Comparison of ENCODE assay signal across 28 cellular contexts in genomic region chr1:100613817-100614559, GRCh38.
DNase-seq lines count a peak whose midpoint lies in the region; ATAC-seq and TF ChIP-seq lines count a peak whose summit lies in the region.
"Had no signal": no experiment of that assay in that cellular context is flagged by ENCODE, and none has a peak within 500 bp of the region (broad histone marks: within the 10 kb centered on the region; RNA-seq: fewer than 3 reads in every experiment).

No MANE protein-coding gene starts in this region.

- intact Hi-C loops in CD8-positive, alpha-beta T cell (cut with DNase I, micrococcal nuclease): no loop called here
- intact Hi-C loops in spleen (cut with DNase I; ENCODE audit: low total_unique reads): no loop called here

- ATAC-seq in CD8-positive, alpha-beta T cell: peak; percentile 65
- ATAC-seq in activated naive CD8-positive, alpha-beta T cell treated with anti-CD3 and anti-CD28 coated beads, Interleukin-2, amount 50 U/mL, for 24 hours: peak; percentile 67
- peak; percentile 79 to 94 for ATAC-seq in naive thymus-derived CD8-positive, alpha-beta T cell
- ATAC-seq: stimulated activated naive B cell treated with anti-CD40 and anti-IgM and Interleukin-4, amounts not matched to agents 10 μg/mL and 1 μg/mL and 100 μg/mL, for 72 hours had no signal

- no peak for TF ChIP-seq CTCF in CD8-positive, alpha-beta T cell (IDR thresholded peaks at IDR 0.05)
- TF ChIP-seq CTCF in spleen (IDR thresholded peaks at IDR 0.05 in 8 of 11, conservative IDR thresholded peaks at IDR 0.05 in 3 of 11): no peak

- POLR2A ChIA-PET in CD8-positive, alpha-beta T cell (lab: Charles Lee): interaction anchor here (0.8 kb wide), 1 partner anchor 280 kb away, joined by 3 read pairs; the partner anchor contains the start of gene EXTL2
- POLR2A ChIA-PET in naive thymus-derived CD8-positive, alpha-beta T cell (lab: Charles Lee): no interaction called here

- H3K4me1 Mint-ChIP-seq in CD8-positive, alpha-beta T cell (ENCODE audit: low read depth): peaks cover 18% of the 10 kb centered on the region
- peaks cover 12% of the 10 kb centered on the region for H3K4me1 Mint-ChIP-seq in activated naive CD8-positive, alpha-beta T cell treated with anti-CD3 and anti-CD28 coated beads, Interleukin-2, amount 50 U/mL, for 24 hours
- H3K4me1 Mint-ChIP-seq in naive thymus-derived CD8-positive, alpha-beta T cell: peaks cover 13 to 25% (median 16%) of the 10 kb centered on the region in 4 donors
- H3K4me1 Mint-ChIP-seq: activated B cell treated with CpG ODN at 0.5 μM for 24 hours; stimulated activated naive B cell treated with anti-CD40 and anti-IgM and Interleukin-4, amounts not matched to agents 10 μg/mL and 1 μg/mL and 100 μg/mL, for 72 hours had no signal

- TF ChIP-seq POLR2A in spleen (IDR thresholded peaks at IDR 0.05): no peak

- 64 to 86% (median 82%) methylated on average over 3 of the region's 3 CpGs for WGBS in spleen, 5 donors

- DNase-seq in CD8-positive, alpha-beta T cell: no peak
- no peak for DNase-seq in activated naive CD8-positive, alpha-beta T cell treated with anti-CD3 and anti-CD28 coated beads, Interleukin-2, amount 50 U/mL, for 24 hours
- DNase-seq in naive thymus-derived CD8-positive, alpha-beta T cell: peak in 3 of 10 donors; percentile 17 to 46 (median 37)
- no peak for DNase-seq in stimulated activated CD8-positive, alpha-beta memory T cell treated with anti-CD3 and anti-CD28 coated beads, Interleukin-4, amount 100 ng/mL, for 48 hours
- no peak for DNase-seq in stimulated activated CD4-positive, alpha-beta T cell treated with anti-CD3 and anti-CD28 coated beads, Interleukin-1b, Interleukin-23, amount 100 ng/mL, for 48 hours
- no peak for DNase-seq in spleen
- DNase-seq: activated B cell treated with CpG ODN at 0.5 μM for 24 hours; activated naive CD4-positive, alpha-beta T cell; activated T-cell treated with anti-CD3 and anti-CD28 coated beads, Interleukin-2, amount 50 U/mL, for 24 hours; aorta; C1 segment of cervical spinal cord; colonic mucosa; effector memory CD4-positive, alpha-beta T cell; erythroblast; H7; head of caudate nucleus; KBM-7; NCI-H1417; NCI-H2081; NCI-H226; NCI-H69; stimulated activated CD4-positive, alpha-beta T cell treated with anti-CD3 and anti-CD28 coated beads, Interleukin-12 subunit alpha, Interleukin-12 subunit beta, amount 100 ng/mL, for 4 hours; stimulated activated CD4-positive, alpha-beta T cell treated with anti-CD3 and anti-CD28 coated beads, Interleukin-4, amount 100 ng/mL, for 24 hours; stimulated activated naive B cell treated with anti-CD40 and anti-IgM and Interleukin-4, amounts not matched to agents 10 μg/mL and 1 μg/mL and 100 μg/mL, for 72 hours; SW 1271 had no signal

- H3K9me3 ChIP-seq in CD8-positive, alpha-beta T cell (ENCODE audit: low read length): no peaks in the 10 kb centered on the region
- no peaks in the 10 kb centered on the region for H3K9me3 ChIP-seq in KOPT-K1 (ENCODE audit: insufficient read depth, low read length, poor library complexity, severe bottlenecking)
- no peaks in the 10 kb centered on the region for H3K9me3 ChIP-seq in spleen
- H3K9me3 ChIP-seq: colonic mucosa, right atrium auricular region had no signal

- no peak overlapping the region for H3K4me3 ChIP-seq in CD8-positive, alpha-beta T cell (ENCODE audit: low read depth, low read length)
- H3K4me3 ChIP-seq in spleen: peak overlapping the region in 1 of 8 donors; percentile 15
- H3K4me3 ChIP-seq: colonic mucosa, lung, right atrium auricular region had no signal

- H3K27ac ChIP-seq in CD8-positive, alpha-beta T cell (ENCODE audit: low read depth, low read length): no peak overlapping the region
- H3K27ac ChIP-seq in KOPT-K1 (ENCODE audit: low read depth, low read length, poor library complexity, severe bottlenecking) (peak overlapping the region; percentile 65), spleen (peak overlapping the region in 1 of 8 donors; percentile 35)
- H3K27ac ChIP-seq: colonic mucosa, right atrium auricular region had no signal

- no peaks in the 10 kb centered on the region for H3K36me3 Mint-ChIP-seq in CD8-positive, alpha-beta T cell
- no peaks in the 10 kb centered on the region for H3K36me3 Mint-ChIP-seq in activated naive CD8-positive, alpha-beta T cell treated with anti-CD3 and anti-CD28 coated beads, Interleukin-2, amount 50 U/mL, for 24 hours (ENCODE audit: low read depth)
- no peaks in the 10 kb centered on the region for H3K36me3 Mint-ChIP-seq in naive thymus-derived CD8-positive, alpha-beta T cell
- H3K36me3 Mint-ChIP-seq: stimulated activated naive B cell treated with anti-CD40 and anti-IgM and Interleukin-4, amounts not matched to agents 10 μg/mL and 1 μg/mL and 100 μg/mL, for 72 hours had no signal

- CTCF ChIA-PET in CD8-positive, alpha-beta T cell (lab: Charles Lee): no interaction called here

- peaks cover 14% of the 10 kb centered on the region for H3K4me1 ChIP-seq in CD8-positive, alpha-beta T cell (ENCODE audit: insufficient read depth, low read length)
- peaks cover 0 to 13% (median 4%) of the 10 kb centered on the region in 6 donors for H3K4me1 ChIP-seq in spleen
- H3K4me1 ChIP-seq: colonic mucosa, right atrium auricular region had no signal

- no peak overlapping the region for H3K27ac Mint-ChIP-seq in CD8-positive, alpha-beta T cell
- no peak overlapping the region for H3K27ac Mint-ChIP-seq in activated naive CD8-positive, alpha-beta T cell treated with anti-CD3 and anti-CD28 coated beads, Interleukin-2, amount 50 U/mL, for 24 hours
- peak overlapping the region in 3 of 10 donors; percentile 7 to 72 (median 49) for H3K27ac Mint-ChIP-seq in naive thymus-derived CD8-positive, alpha-beta T cell
- H3K27ac Mint-ChIP-seq: activated B cell treated with CpG ODN at 0.5 μM for 24 hours; stimulated activated naive B cell treated with anti-CD40 and anti-IgM and Interleukin-4, amounts not matched to agents 10 μg/mL and 1 μg/mL and 100 μg/mL, for 72 hours had no signal

- no peaks in the 10 kb centered on the region for H3K36me3 ChIP-seq in CD8-positive, alpha-beta T cell (ENCODE audit: insufficient read depth, low read length)
- H3K36me3 ChIP-seq in KOPT-K1 (ENCODE audit: insufficient read depth, low read length) (no peaks in the 10 kb centered on the region), spleen (no peaks in the 10 kb centered on the region)
- H3K36me3 ChIP-seq: colonic mucosa, right atrium auricular region had no signal

- no peaks in the 10 kb centered on the region for H3K27me3 ChIP-seq in CD8-positive, alpha-beta T cell (ENCODE audit: insufficient read depth, low read length)
- no peaks in the 10 kb centered on the region for H3K27me3 ChIP-seq in spleen (replicated peaks in 1 of 7)
- H3K27me3 ChIP-seq: colonic mucosa, right atrium auricular region had no signal

- no peaks in the 10 kb centered on the region for H3K27me3 Mint-ChIP-seq in CD8-positive, alpha-beta T cell (ENCODE audit: low read depth)
- H3K27me3 Mint-ChIP-seq in activated naive CD8-positive, alpha-beta T cell treated with anti-CD3 and anti-CD28 coated beads, Interleukin-2, amount 50 U/mL, for 24 hours: peaks cover 2% of the 10 kb centered on the region
- peaks cover 0 to 5% (median 0%) of the 10 kb centered on the region in 5 donors for H3K27me3 Mint-ChIP-seq in naive thymus-derived CD8-positive, alpha-beta T cell

- H3K4me3 Mint-ChIP-seq in CD8-positive, alpha-beta T cell: no peak overlapping the region
- H3K4me3 Mint-ChIP-seq in activated naive CD8-positive, alpha-beta T cell treated with anti-CD3 and anti-CD28 coated beads, Interleukin-2, amount 50 U/mL, for 24 hours: no peak overlapping the region
- H3K4me3 Mint-ChIP-seq in naive thymus-derived CD8-positive, alpha-beta T cell: peak overlapping the region in 5 of 10 donors; percentile 22 to 65 (median 42)
- H3K4me3 Mint-ChIP-seq: activated B cell treated with CpG ODN at 0.5 μM for 24 hours; stimulated activated naive B cell treated with anti-CD40 and anti-IgM and Interleukin-4, amounts not matched to agents 10 μg/mL and 1 μg/mL and 100 μg/mL, for 72 hours had no signal

- H3K9me3 Mint-ChIP-seq in CD8-positive, alpha-beta T cell: no peaks in the 10 kb centered on the region
- H3K9me3 Mint-ChIP-seq in activated naive CD8-positive, alpha-beta T cell treated with anti-CD3 and anti-CD28 coated beads, Interleukin-2, amount 50 U/mL, for 24 hours: no peaks in the 10 kb centered on the region
- no peaks in the 10 kb centered on the region for H3K9me3 Mint-ChIP-seq in naive thymus-derived CD8-positive, alpha-beta T cell
- H3K9me3 Mint-ChIP-seq: activated B cell treated with CpG ODN at 0.5 μM for 24 hours; activated T-cell treated with anti-CD3 and anti-CD28 coated beads, Interleukin-2, amount 50 U/mL, for 24 hours had no signal
